In genomic region chr3:277873-278272, GRCh38 we compare ENCODE assay signal across 1 cellular context.
TF ChIP-seq lines count a peak whose summit lies in the region.

No MANE protein-coding gene starts in this region.

TF ChIP-seq in GM23338, 12 proteins besides CTCF, POLR2A, EP300 and RAD21 (continued from another document):
- TF ChIP-seq ZNF462 (CRISPR knock-in tag; IDR thresholded peaks at IDR 0.05): no peak
- TF ChIP-seq ETS1 (IDR thresholded peaks at IDR 0.05): no peak
- TF ChIP-seq JUNB (IDR thresholded peaks at IDR 0.05; ENCODE audit: unreplicated experiment): no peak
- TF ChIP-seq NANOG (IDR thresholded peaks at IDR 0.05; ENCODE audit: borderline replicate concordance): no peak
- no peak for TF ChIP-seq REST (IDR thresholded peaks at IDR 0.05; ENCODE audit: unreplicated experiment)
- no peak for TF ChIP-seq STAT1 (IDR thresholded peaks at IDR 0.05; ENCODE audit: unreplicated experiment)
- TF ChIP-seq POLR2AphosphoS5 (IDR thresholded peaks at IDR 0.05; ENCODE audit: low read depth): no peak
